ENCODE assay signal across 33 cellular contexts in genomic region chr1:238272145-238272544, GRCh38.
DNase-seq lines count a peak whose midpoint lies in the region; ATAC-seq and TF ChIP-seq lines count a peak whose summit lies in the region.
"Had no signal": no experiment of that assay in that cellular context is flagged by ENCODE, and none has a peak within 500 bp of the region (broad histone marks: within the 10 kb centered on the region; RNA-seq: fewer than 3 reads in every experiment).

No MANE protein-coding gene starts in this region.

- H3K36me3 ChIP-seq in GM23338 (ENCODE audit: insufficient read depth) (peaks cover 14% of the 10 kb centered on the region; the same call in 1 of the 2 replicates), neural cell (ENCODE audit: insufficient read depth, low read length) (no peaks in the 10 kb centered on the region)
- H3K36me3 ChIP-seq: BE2C; BLaER1; BLaER1 treated with 17β-estradiol and CSF1 and Interleukin-3, amounts not matched to agents 10 nM and 100 nM had no signal

- 0 out of 2 replicates have a peak, but pooled peaks cover 8% of the 10 kb centered on the region for H3K9me2 ChIP-seq in GM23338 (ENCODE audit: insufficient read depth)
- no peaks in the 10 kb centered on the region for H3K9me2 ChIP-seq in neural cell (ENCODE audit: insufficient read depth, low read length)

- ATAC-seq in GM23338, result no peak
- ATAC-seq in HG02759 (IDR thresholded peaks at IDR 0.05; ENCODE audit: unreplicated experiment), result no peak
- ATAC-seq: A549; CD8-positive, alpha-beta T cell had no signal

- H3K4me3 ChIP-seq in GM23338 (no peak overlapping the region), neural cell (ENCODE audit: low read length) (no peak overlapping the region)
- H3K4me3 ChIP-seq: A549; BLaER1; BLaER1 treated with 17β-estradiol and CSF1 and Interleukin-3, amounts not matched to agents 10 nM and 100 nM had no signal

- H3K27ac Mint-ChIP-seq in GM23338, result no peak overlapping the region
- H3K27ac Mint-ChIP-seq: B cell; CD14-positive monocyte; CD4-positive, alpha-beta memory T cell; CD4-positive, alpha-beta T cell; CD4-positive, CD25-positive, alpha-beta regulatory T cell; CD8-positive, alpha-beta memory T cell; CD8-positive, alpha-beta T cell had no signal

- peaks cover 29% of the 10 kb centered on the region for H3K36me3 Mint-ChIP-seq in GM23338 (ENCODE audit: low read depth)
- H3K36me3 Mint-ChIP-seq: CD4-positive, alpha-beta memory T cell; CD4-positive, CD25-positive, alpha-beta regulatory T cell; CD8-positive, alpha-beta memory T cell; CD8-positive, alpha-beta T cell had no signal

- H4K20me1 ChIP-seq in GM23338 (replicated peaks; ENCODE audit: insufficient read depth) (no peaks in the 10 kb centered on the region), neural cell (ENCODE audit: insufficient read depth) (no peaks in the 10 kb centered on the region)
- H4K20me1 ChIP-seq: BLaER1; BLaER1 treated with 17β-estradiol and CSF1 and Interleukin-3, amounts not matched to agents 10 nM and 100 nM had no signal

- no peaks in the 10 kb centered on the region for H3K9me3 ChIP-seq in neural cell (ENCODE audit: low read length)
- H3K9me3 ChIP-seq: A549, BE2C, Caco-2 had no signal

- H3K9ac ChIP-seq in neural cell (ENCODE audit: low read length), result no peak overlapping the region
- H3K9ac ChIP-seq: BLaER1; BLaER1 treated with 17β-estradiol and CSF1 and Interleukin-3, amounts not matched to agents 10 nM and 100 nM had no signal

- no peak overlapping the region for H3K4me2 ChIP-seq in GM23338
- peak overlapping the region; percentile 3 for H3K4me2 ChIP-seq in neural cell (ENCODE audit: low read length)
- H3K4me2 ChIP-seq: A549; BLaER1; BLaER1 treated with 17β-estradiol and CSF1 and Interleukin-3, amounts not matched to agents 10 nM and 100 nM had no signal

- peak; percentile 19 for TF ChIP-seq RAD21 in neural cell (conservative IDR thresholded peaks at IDR 0.05)

- no peaks in the 10 kb centered on the region for H3K27me3 ChIP-seq in GM23338 (ENCODE audit: insufficient read depth)
- H3K27me3 ChIP-seq in neural cell (ENCODE audit: insufficient read depth, low read depth, low read length), result no peaks in the 10 kb centered on the region
- H3K27me3 ChIP-seq: BE2C; BLaER1; BLaER1 treated with 17β-estradiol and CSF1 and Interleukin-3, amounts not matched to agents 10 nM and 100 nM had no signal

- H3K9me3 Mint-ChIP-seq in GM23338, result peaks cover 35% of the 10 kb centered on the region

- peak; percentile 91 for TF ChIP-seq EP300 in neural cell (conservative IDR thresholded peaks at IDR 0.05; ENCODE audit: poor library complexity, severe bottlenecking)

- TF ChIP-seq CTCF in GM23338 (conservative IDR thresholded peaks at IDR 0.05; ENCODE audit: low read depth in 2 of 2) (no peak), neural cell (IDR thresholded peaks at IDR 0.05; ENCODE audit: poor library complexity, severe bottlenecking) (no peak)

- H3F3A ChIP-seq in GM23338 (replicated peaks; ENCODE audit: low read depth) (no peaks in the 10 kb centered on the region), neural cell (ENCODE audit: insufficient read depth, low read length, poor library complexity, severe bottlenecking) (no peaks in the 10 kb centered on the region)

- no peak for DNase-seq in GM23338 (ENCODE audit: low spot score)
- peak; percentile 3 for DNase-seq in putamen (ENCODE audit: low spot score)
- DNase-seq in NCI-H524 (lab: John Stamatoyannopoulos, UW), result no peak
- no peak for DNase-seq in NOMO-1 treated with dmso at 0.1 percent for 144 hours (lab: John Stamatoyannopoulos, UW; ENCODE audit: unreplicated experiment)
- DNase-seq: 8988T; ACHN; AML-193; BE2C; C1 segment of cervical spinal cord; Caco-2; Calu3; CD4-positive, alpha-beta memory T cell; CD4-positive, alpha-beta T cell; CD4-positive, CD25-positive, alpha-beta regulatory T cell; CD8-positive, alpha-beta memory T cell; CD8-positive, alpha-beta T cell; COR-L47; DMS 273 treated with DMSO at 0.1 percent for 48 hours; DMS153; DMS53; DMS79; DMS79 treated with DMSO at 0.1 percent for 48 hours; DND-41; EL had no signal

- no peaks in the 10 kb centered on the region for H3K4me1 Mint-ChIP-seq in GM23338
- H3K4me1 Mint-ChIP-seq: B cell; CD14-positive monocyte; CD4-positive, alpha-beta memory T cell; CD4-positive, CD25-positive, alpha-beta regulatory T cell; CD8-positive, alpha-beta memory T cell had no signal

- H3K4me1 ChIP-seq in GM23338 (ENCODE audit: insufficient read depth), result no peaks in the 10 kb centered on the region
- H3K4me1 ChIP-seq: A549, BE2C, BLaER1, Caco-2 had no signal

- peaks cover 4% of the 10 kb centered on the region for H3K27me3 Mint-ChIP-seq in GM23338 (ENCODE audit: insufficient read depth, low read depth, poor library complexity)
- H3K27me3 Mint-ChIP-seq: B cell; CD4-positive, alpha-beta memory T cell; CD4-positive, alpha-beta T cell; CD4-positive, CD25-positive, alpha-beta regulatory T cell; CD8-positive, alpha-beta memory T cell had no signal

- 0 out of 2 replicates have a peak overlapping the region, but pooled peaks have one; percentile 56 for H2AFZ ChIP-seq in GM23338
- H2AFZ ChIP-seq in neural cell (ENCODE audit: low read depth, low read length), result no peak overlapping the region

- no peak overlapping the region for H3K4me3 Mint-ChIP-seq in GM23338
- H3K4me3 Mint-ChIP-seq: B cell; CD14-positive monocyte; CD4-positive, alpha-beta memory T cell; CD4-positive, alpha-beta T cell; CD4-positive, CD25-positive, alpha-beta regulatory T cell; CD8-positive, alpha-beta memory T cell; CD8-positive, alpha-beta T cell had no signal

- H3K27ac ChIP-seq in GM23338 (ENCODE audit: low read depth), result no peak overlapping the region
- peak overlapping the region; percentile 51 for H3K27ac ChIP-seq in neural cell (ENCODE audit: low read length)
- H3K27ac ChIP-seq: 22Rv1; A549; BLaER1; BLaER1 treated with 17β-estradiol and CSF1 and Interleukin-3, amounts not matched to agents 10 nM and 100 nM; C4-2B had no signal

- H3K79me2 ChIP-seq in GM23338 (replicated peaks; ENCODE audit: insufficient read depth) (no peaks in the 10 kb centered on the region), neural cell (replicated peaks; ENCODE audit: insufficient read depth, low read length) (no peaks in the 10 kb centered on the region)

TF ChIP-seq in GM23338, 12 proteins besides CTCF, POLR2A, EP300 and RAD21 (continues in another document):
- TF ChIP-seq POLR2AphosphoS5 (IDR thresholded peaks at IDR 0.05; ENCODE audit: low read depth), result no peak
- TF ChIP-seq EZH2phosphoT487 (IDR thresholded peaks at IDR 0.05; ENCODE audit: unreplicated experiment), result no peak
- no peak for TF ChIP-seq NANOG (IDR thresholded peaks at IDR 0.05; ENCODE audit: borderline replicate concordance)
- no peak for TF ChIP-seq STAT1 (IDR thresholded peaks at IDR 0.05; ENCODE audit: unreplicated experiment)
- TF ChIP-seq JUNB (IDR thresholded peaks at IDR 0.05; ENCODE audit: unreplicated experiment), result no peak
- no peak for TF ChIP-seq ETS1 (IDR thresholded peaks at IDR 0.05)
- no peak for TF ChIP-seq CREB1 (CRISPR knock-in tag; IDR thresholded peaks at IDR 0.05; ENCODE audit: low read depth)

TF ChIP-seq in neural cell, 6 proteins besides CTCF, POLR2A, EP300 and RAD21:
- TF ChIP-seq SMC3 (conservative IDR thresholded peaks at IDR 0.05; ENCODE audit: poor library complexity), result no peak
- no peak for TF ChIP-seq TAF1 (IDR thresholded peaks at IDR 0.05; ENCODE audit: low read depth)
- peak; percentile 81 for TF ChIP-seq POLR2AphosphoS5 (IDR thresholded peaks at IDR 0.05)
